1 cellular context compared by ENCODE assay signal in the genomic region with DNA sequence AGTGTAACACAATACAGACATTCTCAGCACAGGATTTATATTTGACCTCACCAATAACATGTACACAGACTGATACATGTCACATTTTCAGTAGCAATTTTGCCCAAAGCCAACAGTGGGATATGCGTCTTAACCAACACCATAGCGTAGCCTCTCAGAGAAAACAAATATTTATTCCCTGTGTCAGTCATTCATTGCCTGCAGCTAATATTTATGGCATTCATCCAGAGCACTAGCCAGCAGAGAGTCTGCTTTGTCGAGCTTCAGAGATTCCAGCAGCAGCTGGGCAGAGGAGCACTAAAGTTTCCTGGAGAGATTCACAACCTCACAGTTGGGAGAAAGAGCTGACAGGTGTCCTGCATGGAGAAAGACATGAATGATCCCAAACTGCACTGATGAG.
TF ChIP-seq lines count a peak whose summit lies in the region.

No MANE protein-coding gene starts in this region.

TF ChIP-seq in SK-N-SH, 30 proteins besides CTCF, POLR2A, EP300 and RAD21 (continued from another document):
- TF ChIP-seq, protein P1, sequence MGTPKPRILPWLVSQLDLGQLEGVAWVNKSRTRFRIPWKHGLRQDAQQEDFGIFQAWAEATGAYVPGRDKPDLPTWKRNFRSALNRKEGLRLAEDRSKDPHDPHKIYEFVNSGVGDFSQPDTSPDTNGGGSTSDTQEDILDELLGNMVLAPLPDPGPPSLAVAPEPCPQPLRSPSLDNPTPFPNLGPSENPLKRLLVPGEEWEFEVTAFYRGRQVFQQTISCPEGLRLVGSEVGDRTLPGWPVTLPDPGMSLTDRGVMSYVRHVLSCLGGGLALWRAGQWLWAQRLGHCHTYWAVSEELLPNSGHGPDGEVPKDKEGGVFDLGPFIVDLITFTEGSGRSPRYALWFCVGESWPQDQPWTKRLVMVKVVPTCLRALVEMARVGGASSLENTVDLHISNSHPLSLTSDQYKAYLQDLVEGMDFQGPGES (IDR thresholded peaks at IDR 0.05; ENCODE audit: low read depth, low read length): no peak
- TF ChIP-seq TCF12 (IDR thresholded peaks at IDR 0.05) (no peak), FOSL2 (IDR thresholded peaks at IDR 0.05; ENCODE audit: borderline replicate concordance, low read depth) (no peak), FOXJ3 (CRISPR knock-in tag; IDR thresholded peaks at IDR 0.05) (no peak), RCOR1 (IDR thresholded peaks at IDR 0.05; ENCODE audit: low read length) (no peak), ELF1 (IDR thresholded peaks at IDR 0.05) (no peak)
